17 cellular contexts compared by ENCODE assay signal in the genomic region with DNA sequence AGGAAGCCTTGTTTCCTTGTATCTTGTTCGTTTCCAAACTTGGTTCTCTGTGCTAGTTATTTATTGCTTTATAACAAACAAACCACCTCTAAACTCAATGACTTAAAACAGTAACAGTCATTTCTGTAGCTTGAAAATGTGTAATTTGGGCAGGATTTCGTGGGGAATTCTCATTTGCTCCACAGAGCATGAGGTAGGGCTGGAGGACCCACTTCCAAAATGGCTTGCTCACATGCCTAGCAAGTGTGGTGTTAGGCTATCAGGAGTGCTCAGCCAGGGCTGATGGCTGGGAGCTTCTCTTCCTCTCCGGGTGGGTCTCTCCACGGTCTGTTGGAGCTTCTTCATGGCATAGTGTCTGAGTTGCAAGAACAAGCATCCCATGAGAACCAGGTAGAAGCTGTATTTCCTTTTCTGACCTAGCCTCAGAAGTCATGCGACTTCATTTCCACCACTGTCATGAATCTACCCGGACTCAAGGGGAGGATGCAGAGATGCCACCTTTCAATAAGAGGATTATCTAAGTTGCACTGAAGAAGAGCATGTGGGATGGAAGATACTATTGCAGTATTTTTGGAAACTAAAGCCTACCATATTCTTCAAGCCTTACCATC.
"Had no signal": no experiment of that assay in that cellular context is flagged by ENCODE, and none has a peak within 500 bp of the region (broad histone marks: within the 10 kb centered on the region; RNA-seq: fewer than 3 reads in every experiment).

No MANE protein-coding gene starts in this region.

- H3K36me3 ChIP-seq: heart right ventricle, neutrophil, thoracic aorta, vagina had no signal

- H3K4me3 ChIP-seq: heart right ventricle, thoracic aorta, vagina had no signal

- H3K27ac ChIP-seq: heart right ventricle, neutrophil, parathyroid adenoma, thoracic aorta, vagina had no signal

- H3K27me3 ChIP-seq: vagina had no signal

- DNase-seq: activated CD4-positive, alpha-beta T cell treated with anti-CD3 and anti-CD28 coated beads, Interleukin-2, amount 10 ng/mL, durations not matched to agents 7 days and 5 days; activated CD8-positive, alpha-beta T cell treated with anti-CD3 and anti-CD28 coated beads, Interleukin-2, amount 10 ng/mL, durations not matched to agents 7 days and 5 days; activated gamma-delta T cell treated with Interleukin-2 at 50 U/mL for 16 hours; anterior cingulate cortex; foreskin fibroblast; heart right ventricle; islet precursor cell; left cardiac atrium; right cardiac atrium; stimulated activated CD4-positive, alpha-beta T cell treated with anti-CD3 and anti-CD28 coated beads, Interleukin-4, amount 100 ng/mL, for 24 hours; stimulated activated naive CD4-positive, alpha-beta T cell treated with Interleukin-2 at 50 U/mL for 16 hours had no signal

- ATAC-seq: activated CD8-positive, alpha-beta T cell treated with anti-CD3 and anti-CD28 coated beads, Interleukin-2, amount 10 ng/mL, durations not matched to agents 7 days and 5 days; heart right ventricle; left cardiac atrium; natural killer cell treated with Interleukin-12 subunit alpha and Interleukin-12 subunit beta and Interleukin-15 and Interleukin-18, amount 100 ng/mL, for 72 hours; right cardiac atrium had no signal

- H3K9me3 ChIP-seq: heart right ventricle, neutrophil, thoracic aorta, vagina had no signal

- H3K4me1 ChIP-seq: parathyroid adenoma, vagina had no signal

- FAIRE-seq: endometrium had no signal
